16 cellular contexts compared by ENCODE assay signal in genomic region chr14:63800083-63800482, GRCh38. TPM values are rescaled to one million over a fixed set of nuclear protein-coding genes. Genes with fewer than 3 reads are reported as not detected.
DNase-seq lines count a peak whose midpoint lies in the region; ATAC-seq and TF ChIP-seq lines count a peak whose summit lies in the region.
"Had no signal": no experiment of that assay in that cellular context is flagged by ENCODE, and none has a peak within 500 bp of the region (broad histone marks: within the 10 kb centered on the region; RNA-seq: fewer than 3 reads in every experiment).

No MANE protein-coding gene starts in this region.

- no peak overlapping the region for H4K91ac ChIP-seq in IMR-90 (ENCODE audit: insufficient read depth, low read depth, low read length)

- no peak overlapping the region for H3K14ac ChIP-seq in IMR-90 (replicated peaks; ENCODE audit: low read depth, low read length)

- H2BK20ac ChIP-seq in IMR-90 (ENCODE audit: low read depth, low read length), result no peak overlapping the region

- in situ Hi-C loops in IMR-90 (cut with MboI; ENCODE audit: low sequenced_read_pairs), result no loop called here

- H3K36me3 ChIP-seq in IMR-90 (ENCODE audit: control insufficient read depth, insufficient read depth, low read length), result no peaks in the 10 kb centered on the region
- H3K36me3 ChIP-seq in smooth muscle cell (ENCODE audit: low read depth), result no peaks in the 10 kb centered on the region

- H3K4ac ChIP-seq in IMR-90 (ENCODE audit: low read depth, low read length), result no peak overlapping the region

- H2BK15ac ChIP-seq in IMR-90 (ENCODE audit: low read depth, low read length), result no peak overlapping the region

- CTCF ChIA-PET in IMR-90 (lab: Yijun Ruan, JAX), result interaction anchor here (0.5 to 1.0 kb wide), 3 partner anchors 23 to 729 kb away, joined by 3 to 4 read pairs (median 3); no protein-coding TSS in a partner anchor

- H3K23ac ChIP-seq in IMR-90 (ENCODE audit: low read depth, low read length), result no peak overlapping the region

- POLR2A ChIA-PET in IMR-90 (lab: Charles Lee; ENCODE audit: unreplicated experiment), result no interaction called here

- TF ChIP-seq POLR2A in IMR-90 (IDR thresholded peaks at IDR 0.05; ENCODE audit: low read depth, low read length), result no peak

- H3K56ac ChIP-seq in IMR-90 (ENCODE audit: extremely low read depth, insufficient read depth, low read length), result no peak overlapping the region

- no peak overlapping the region for H2BK120ac ChIP-seq in IMR-90 (ENCODE audit: low read depth, low read length)

- peaks cover 2% of the 10 kb centered on the region for H3K27me3 ChIP-seq in IMR-90 (ENCODE audit: control insufficient read depth, insufficient read depth, low read length)
- H3K27me3 ChIP-seq in smooth muscle cell (ENCODE audit: low read depth), result no peaks in the 10 kb centered on the region
- H3K27me3 ChIP-seq: testis had no signal

- 20% methylated on average over 1 of the region's 2 CpGs; no CpG with 5 or more reads in 1 of the 2 experiments for WGBS in IMR-90 (ENCODE audit: extremely low coverage in 2 of 2, insufficient read length in 1 of 2), 2 experiments
- WGBS in smooth muscle cell (ENCODE audit: low lambda C conversion rate), result 71% methylated on average over 2 of the region's 2 CpGs

- no peak overlapping the region for H3K18ac ChIP-seq in IMR-90 (ENCODE audit: low read depth, low read length)

- intact Hi-C loops in IMR-90 (cut with micrococcal nuclease), result loop anchor here (2.0 to 10.0 kb wide), 3 partner anchors 195 to 503 kb away; no protein-coding TSS in a partner anchor

- no peak overlapping the region for H4K8ac ChIP-seq in IMR-90 (ENCODE audit: low read depth in 2 of 2, low read length in 2 of 2)

- H3K4me3 ChIP-seq in IMR-90 (ENCODE audit: insufficient read depth, low read depth, low read length) (peak overlapping the region; percentile 27; the same call in 1 of the 2 replicates), WI38 (ENCODE audit: low read depth, low read length) (peak overlapping the region; percentile 27), foreskin fibroblast (ENCODE audit: low read depth in 1 of 2, low read length in 2 of 2) (peak overlapping the region; percentile 24 to 32), smooth muscle cell (no peak overlapping the region)

- no peaks in the 10 kb centered on the region for H3K79me2 ChIP-seq in smooth muscle cell (ENCODE audit: low read depth)

- H3K9ac ChIP-seq in IMR-90 (ENCODE audit: low read depth, low read length) (no peak overlapping the region), smooth muscle cell (ENCODE audit: low read depth) (no peak overlapping the region)

- TF ChIP-seq CTCF in IMR-90 (conservative IDR thresholded peaks at IDR 0.05; ENCODE audit: low read depth, low read length) (no peak), WI38 (IDR thresholded peaks at IDR 0.05; ENCODE audit: low read depth, low read length) (no peak), foreskin fibroblast (IDR thresholded peaks at IDR 0.05; ENCODE audit: low read depth, low read length) (no peak), smooth muscle cell (IDR thresholded peaks at IDR 0.05; ENCODE audit: borderline replicate concordance, insufficient read depth, poor library complexity, severe bottlenecking) (no peak)

- H2BK5ac ChIP-seq in IMR-90 (ENCODE audit: low read depth, low read length, poor library complexity, severe bottlenecking), result no peak overlapping the region

- H4K20me1 ChIP-seq in IMR-90 (ENCODE audit: insufficient read depth, low read length), result no peaks in the 10 kb centered on the region
- H4K20me1 ChIP-seq in smooth muscle cell (ENCODE audit: low read depth), result no peaks in the 10 kb centered on the region

- H3K4me1 ChIP-seq in IMR-90 (ENCODE audit: control insufficient read depth, insufficient read depth, low read length) (no peaks in the 10 kb centered on the region), smooth muscle cell (ENCODE audit: low read depth) (no peaks in the 10 kb centered on the region)

- no peak for ATAC-seq in IMR-90 (ENCODE audit: low read depth)
- no peak for ATAC-seq in left lobe of liver
- ATAC-seq: left ventricle myocardium superior had no signal

- H3K27ac ChIP-seq in IMR-90 (ENCODE audit: insufficient read depth, low read length) (no peak overlapping the region), smooth muscle cell (ENCODE audit: low read depth) (no peak overlapping the region)

- dilution Hi-C loops in IMR-90 (cut with HindIII; ENCODE audit: low sequenced_read_pairs, unreplicated experiment), result no loop called here

- no peak overlapping the region for H2AK9ac ChIP-seq in IMR-90 (replicated peaks; ENCODE audit: low read depth, low read length, poor library complexity)

- no TSS peak for BruUV-seq in IMR-90 (replicated peaks; lab: Mats Ljungman, UMichigan)

- TF ChIP-seq RAD21 in IMR-90 (IDR thresholded peaks at IDR 0.05; ENCODE audit: low read length), result no peak

- H4K5ac ChIP-seq in IMR-90 (ENCODE audit: low read depth, low read length), result no peak overlapping the region

- H3F3A ChIP-seq in smooth muscle cell (ENCODE audit: low read depth), result no peaks in the 10 kb centered on the region

- H3K4me2 ChIP-seq in IMR-90 (ENCODE audit: low read depth, low read length), result peak overlapping the region; percentile 90; the same call in 1 of the 2 replicates
- H3K4me2 ChIP-seq in smooth muscle cell, result no peak overlapping the region

- H2AFZ ChIP-seq in IMR-90 (replicated peaks; ENCODE audit: low read length, poor library complexity) (no peak overlapping the region), smooth muscle cell (ENCODE audit: low read depth) (peak overlapping the region; percentile 17)

- H3K79me1 ChIP-seq in IMR-90 (ENCODE audit: low read depth in 1 of 2, low read length in 2 of 2), result no peaks in the 10 kb centered on the region

- DNase-seq in IMR-90 (no peak), foreskin fibroblast (no peak), smooth muscle cell (lab: John Stamatoyannopoulos, UW; ENCODE audit: unreplicated experiment) (no peak), left lobe of liver (ENCODE audit: low spot score) (no peak), SKM-1 treated with dmso at 0.1 percent for 144 hours (lab: John Stamatoyannopoulos, UW; ENCODE audit: unreplicated experiment) (no peak), SW 1271 (lab: John Stamatoyannopoulos, UW) (no peak), NCI-H82 treated with DMSO at 0.1 percent for 48 hours (lab: John Stamatoyannopoulos, UW; ENCODE audit: unreplicated experiment) (no peak)
- DNase-seq: activated CD4-positive, alpha-beta T cell treated with anti-CD3 and anti-CD28 coated beads for 4 hours; activated CD8-positive, alpha-beta memory T cell treated with anti-CD3 and anti-CD28 coated beads, Interleukin-2, amount 50 U/mL, for 48 hours; activated naive CD4-positive, alpha-beta T cell treated with anti-CD3 and anti-CD28 coated beads, Interleukin-2, amount 10 ng/mL, durations not matched to agents 7 days and 5 days; H9; left ventricle myocardium superior; NCI-H2081 treated with DMSO at 0.1 percent for 48 hours; stimulated activated CD4-positive, alpha-beta T cell treated with anti-CD3 and anti-CD28 coated beads, Interleukin-2, amount 100 ng/mL, for 24 hours; testis had no signal

- no peaks in the 10 kb centered on the region for H3K9me1 ChIP-seq in IMR-90 (ENCODE audit: insufficient read depth, low read length)

- H3K9me3 ChIP-seq in IMR-90 (ENCODE audit: control insufficient read depth, insufficient read depth, low read length) (no peaks in the 10 kb centered on the region), smooth muscle cell (replicated peaks; ENCODE audit: low read depth) (no peaks in the 10 kb centered on the region)
- H3K9me3 ChIP-seq: testis had no signal

- no peak overlapping the region for H2AK5ac ChIP-seq in IMR-90 (ENCODE audit: low read depth, low read length)

TF ChIP-seq in IMR-90, 13 proteins besides CTCF, POLR2A, EP300 and RAD21:
- TF ChIP-seq BHLHE40 (IDR thresholded peaks at IDR 0.05; ENCODE audit: low read depth, low read length), result no peak
- no peak for TF ChIP-seq CEBPB (IDR thresholded peaks at IDR 0.05; ENCODE audit: low read depth, low read length)
- TF ChIP-seq RCOR1 (IDR thresholded peaks at IDR 0.05; ENCODE audit: insufficient replicate concordance, low read length), result no peak
- TF ChIP-seq NFE2L2 (IDR thresholded peaks at IDR 0.05; ENCODE audit: low read depth, low read length), result no peak
- no peak for TF ChIP-seq MAZ (IDR thresholded peaks at IDR 0.05; ENCODE audit: borderline replicate concordance, low read depth, low read length)
- no peak for TF ChIP-seq MAFK (IDR thresholded peaks at IDR 0.05; ENCODE audit: low read depth, low read length)
- TF ChIP-seq USF2 (IDR thresholded peaks at IDR 0.05; ENCODE audit: low read depth, low read length), result no peak
- TF ChIP-seq ELK1 (IDR thresholded peaks at IDR 0.05; ENCODE audit: borderline replicate concordance, low read depth, low read length), result no peak
- no peak for TF ChIP-seq SMC3 (IDR thresholded peaks at IDR 0.05; ENCODE audit: low read depth, low read length)
- TF ChIP-seq CHD1 (IDR thresholded peaks at IDR 0.05; ENCODE audit: low read depth, low read length), result no peak
- no peak for TF ChIP-seq MXI1 (IDR thresholded peaks at IDR 0.05; ENCODE audit: borderline replicate concordance, low read depth, low read length)
- TF ChIP-seq FOS (IDR thresholded peaks at IDR 0.05; ENCODE audit: low read depth, low read length), result no peak
- TF ChIP-seq RFX5 (IDR thresholded peaks at IDR 0.05; ENCODE audit: low read depth, low read length), result no peak

RNA-seq across cellular contexts. Expression of gene SYNE2, which starts 52.7 kb away (rescaled TPM):
- total RNA-seq in IMR-90 (2012; rRNA removed) (18.6 and 28.9 TPM in 2 replicates), smooth muscle cell (20.9 and 26.6 TPM in 2 replicates), left lobe of liver (46.8 TPM)
- polyA plus RNA-seq in IMR-90 (2012; rRNA removed) (5.2 and 5.8 TPM in 2 replicates), smooth muscle cell (4.8 and 7.2 TPM in 2 replicates)
- 3.9 and 4.1 TPM in 2 replicates for polyA plus RNA-seq in IMR-90 (2012; cell fraction: cytosol; rRNA removed)
- polyA plus RNA-seq in IMR-90 (2012; cell fraction: nucleus; rRNA removed; ENCODE audit: low replicate concordance), result 10.4 and 11.6 TPM in 2 replicates
